In genomic region chr5:2015116-2015848, GRCh38 we compare ENCODE assay signal across 17 cellular contexts.
A peak's percentile ranks its signal among the peaks of the same experiment; 100 is the strongest.
DNase-seq lines count a peak whose midpoint lies in the region; TF ChIP-seq lines count a peak whose summit lies in the region.
"Had no signal": no experiment of that assay in that cellular context is flagged by ENCODE, and none has a peak within 500 bp of the region (broad histone marks: within the 10 kb centered on the region; RNA-seq: fewer than 3 reads in every experiment).

No MANE protein-coding gene starts in this region.

- H3K4me1 Mint-ChIP-seq in activated naive CD4-positive, alpha-beta T cell treated with anti-CD3 and anti-CD28 coated beads for 36 hours (ENCODE audit: low read depth): no peaks in the 10 kb centered on the region
- H3K4me1 Mint-ChIP-seq in endothelial cell (ENCODE audit: unreplicated experiment) (no peaks in the 10 kb centered on the region), type B pancreatic cell (ENCODE audit: unreplicated experiment) (peaks cover 11% of the 10 kb centered on the region)
- H3K4me1 Mint-ChIP-seq: CD8-positive, alpha-beta memory T cell had no signal

- no TSS peak for BruUV-seq in OCI-LY7 (replicated peaks; lab: Mats Ljungman, UMichigan)

- no peaks in the 10 kb centered on the region for H3K9me3 ChIP-seq in OCI-LY7 (ENCODE audit: low read length)
- H3K9me3 ChIP-seq: BLaER1 treated with 17β-estradiol and CSF1 and Interleukin-3, amounts not matched to agents 10 nM and 100 nM had no signal

- no peak overlapping the region for H3K27ac ChIP-seq in OCI-LY7 (ENCODE audit: low read depth, low read length, poor library complexity, severe bottlenecking)
- H3K27ac ChIP-seq: BLaER1 treated with 17β-estradiol and CSF1 and Interleukin-3, amounts not matched to agents 10 nM and 100 nM; SK-N-MC had no signal

- intact Hi-C loops in activated naive CD4-positive, alpha-beta T cell treated with anti-CD3 and anti-CD28 coated beads for 36 hours (cut with micrococcal nuclease): no loop called here
- intact Hi-C loops in OCI-LY7 (cut with micrococcal nuclease; ENCODE audit: unreplicated experiment): no loop called here

- no peak for DNase-seq in activated naive CD4-positive, alpha-beta T cell treated with anti-CD3 and anti-CD28 coated beads for 36 hours
- DNase-seq in activated naive CD4-positive, alpha-beta T cell treated with Interleukin-2 at 50 U/mL for 16 hours: no peak
- DNase-seq in OCI-LY7 (ENCODE audit: low spot score) (no peak), endothelial cell (ENCODE audit: low spot score) (no peak), type B pancreatic cell (ENCODE audit: extremely low spot score, unreplicated experiment) (no peak), T-helper 2 cell (no peak), HK-2 (ENCODE audit: unreplicated experiment) (no peak), HuH-7.5 (ENCODE audit: low spot score) (no peak)
- DNase-seq: CD8-positive, alpha-beta memory T cell; DMS79; NCI-H1417 treated with DMSO at 0.1 percent for 48 hours; NCI-H1930; NCI-H446 treated with DMSO at 0.1 percent for 48 hours; NK-92 treated with Interleukin-12 subunit alpha and Interleukin-12 subunit beta, amount 100 ng/mL, for 24 hours had no signal

- H3K27me3 Mint-ChIP-seq in activated naive CD4-positive, alpha-beta T cell treated with anti-CD3 and anti-CD28 coated beads for 36 hours (ENCODE audit: low read depth): peaks cover 9% of the 10 kb centered on the region
- peaks cover 4% of the 10 kb centered on the region for H3K27me3 Mint-ChIP-seq in endothelial cell (ENCODE audit: unreplicated experiment)
- H3K27me3 Mint-ChIP-seq in type B pancreatic cell: peaks cover 17% of the 10 kb centered on the region

- H3K4me3 Mint-ChIP-seq in activated naive CD4-positive, alpha-beta T cell treated with anti-CD3 and anti-CD28 coated beads for 36 hours: no peak overlapping the region
- H3K4me3 Mint-ChIP-seq in endothelial cell (ENCODE audit: unreplicated experiment): no peak overlapping the region
- no peak overlapping the region for H3K4me3 Mint-ChIP-seq in type B pancreatic cell
- H3K4me3 Mint-ChIP-seq: CD8-positive, alpha-beta memory T cell had no signal

- no peak overlapping the region for H3K4me3 ChIP-seq in OCI-LY7 (ENCODE audit: low read depth, low read length, poor library complexity, severe bottlenecking)
- H3K4me3 ChIP-seq: BLaER1 treated with 17β-estradiol and CSF1 and Interleukin-3, amounts not matched to agents 10 nM and 100 nM; GM12878; SK-N-MC had no signal

- H3K79me2 ChIP-seq in OCI-LY7 (ENCODE audit: insufficient read depth, low read depth, low read length): no peaks in the 10 kb centered on the region

- POLR2A ChIA-PET in OCI-LY7 (lab: Charles Lee): no interaction called here

- peak overlapping the region; percentile 3 for H3K27ac Mint-ChIP-seq in activated naive CD4-positive, alpha-beta T cell treated with anti-CD3 and anti-CD28 coated beads for 36 hours
- H3K27ac Mint-ChIP-seq in endothelial cell (ENCODE audit: unreplicated experiment): no peak overlapping the region
- no peak overlapping the region for H3K27ac Mint-ChIP-seq in type B pancreatic cell
- H3K27ac Mint-ChIP-seq: CD8-positive, alpha-beta memory T cell had no signal

- H4K20me1 ChIP-seq in OCI-LY7 (ENCODE audit: insufficient read depth, low read length): no peaks in the 10 kb centered on the region
- H4K20me1 ChIP-seq: BLaER1 treated with 17β-estradiol and CSF1 and Interleukin-3, amounts not matched to agents 10 nM and 100 nM had no signal

- no peaks in the 10 kb centered on the region for H3K9me3 Mint-ChIP-seq in activated naive CD4-positive, alpha-beta T cell treated with anti-CD3 and anti-CD28 coated beads for 36 hours
- no peaks in the 10 kb centered on the region for H3K9me3 Mint-ChIP-seq in endothelial cell (ENCODE audit: unreplicated experiment)
- H3K9me3 Mint-ChIP-seq in type B pancreatic cell: no peaks in the 10 kb centered on the region
- H3K9me3 Mint-ChIP-seq: CD8-positive, alpha-beta memory T cell had no signal

- H3K4me1 ChIP-seq in OCI-LY7 (ENCODE audit: insufficient read depth, low read length, poor library complexity, severe bottlenecking): no peaks in the 10 kb centered on the region

- CTCF ChIA-PET in activated naive CD4-positive, alpha-beta T cell treated with anti-CD3 and anti-CD28 coated beads for 36 hours (lab: Charles Lee): interaction anchor here (1.3 kb wide), 1 partner anchor 277 kb away, joined by 4 read pairs; no protein-coding TSS in a partner anchor
- CTCF ChIA-PET in OCI-LY7 (lab: Charles Lee; ENCODE audit: unreplicated experiment): interaction anchor here (0.7 kb wide), 1 partner anchor 66 kb away, joined by 3 read pairs; no protein-coding TSS in a partner anchor

- H3K36me3 Mint-ChIP-seq in activated naive CD4-positive, alpha-beta T cell treated with anti-CD3 and anti-CD28 coated beads for 36 hours (ENCODE audit: low read depth): no peaks in the 10 kb centered on the region
- H3K36me3 Mint-ChIP-seq in endothelial cell (ENCODE audit: low read depth, unreplicated experiment): no peaks in the 10 kb centered on the region
- no peaks in the 10 kb centered on the region for H3K36me3 Mint-ChIP-seq in type B pancreatic cell
- H3K36me3 Mint-ChIP-seq: CD8-positive, alpha-beta memory T cell had no signal

- H2AFZ ChIP-seq in OCI-LY7 (ENCODE audit: low read length): no peak overlapping the region

- no peaks in the 10 kb centered on the region for H3K36me3 ChIP-seq in OCI-LY7 (ENCODE audit: insufficient read depth, low read length)
- H3K36me3 ChIP-seq: BLaER1 treated with 17β-estradiol and CSF1 and Interleukin-3, amounts not matched to agents 10 nM and 100 nM had no signal

- no peak overlapping the region for H3K4me2 ChIP-seq in OCI-LY7 (ENCODE audit: low read length)
- H3K4me2 ChIP-seq: BLaER1 treated with 17β-estradiol and CSF1 and Interleukin-3, amounts not matched to agents 10 nM and 100 nM had no signal

- 0 out of 2 replicates have a peak, but pooled peaks have one; percentile 15 for TF ChIP-seq CTCF in OCI-LY7 (conservative IDR thresholded peaks at IDR 0.05; ENCODE audit: low read length)
- peak; percentile 29 for TF ChIP-seq CTCF in endothelial cell (IDR thresholded peaks at IDR 0.05; ENCODE audit: unreplicated experiment)
- TF ChIP-seq CTCF in type B pancreatic cell (conservative IDR thresholded peaks at IDR 0.05): peak; percentile 59

- no peaks in the 10 kb centered on the region for H3K9me2 ChIP-seq in OCI-LY7 (ENCODE audit: insufficient read depth, low read length)
